16 cellular contexts compared by ENCODE assay signal in genomic region chr5:148780711-148781110, GRCh38. TPM values are rescaled to one million over a fixed set of nuclear protein-coding genes. Genes with fewer than 3 reads are reported as not detected.
DNase-seq lines count a peak whose midpoint lies in the region; ATAC-seq and TF ChIP-seq lines count a peak whose summit lies in the region.
"Had no signal": no experiment of that assay in that cellular context is flagged by ENCODE, and none has a peak within 500 bp of the region (broad histone marks: within the 10 kb centered on the region; RNA-seq: fewer than 3 reads in every experiment).

No MANE protein-coding gene starts in this region.

- no peak overlapping the region for H2BK5ac ChIP-seq in H9 (ENCODE audit: insufficient read length, low read length)

- H3K9me2 ChIP-seq in OCI-LY7 (ENCODE audit: insufficient read depth, low read length), result no peaks in the 10 kb centered on the region

- H3K9me3 Mint-ChIP-seq in H9 (no peaks in the 10 kb centered on the region), endothelial cell (ENCODE audit: unreplicated experiment) (no peaks in the 10 kb centered on the region)
- H3K9me3 Mint-ChIP-seq: CD4-positive, CD25-positive, alpha-beta regulatory T cell had no signal

- H3K4me2 ChIP-seq in H9 (ENCODE audit: insufficient read depth, insufficient read length, low read length), result no peak overlapping the region
- no peak overlapping the region for H3K4me2 ChIP-seq in OCI-LY7 (ENCODE audit: low read length)

- no peaks in the 10 kb centered on the region for H3K9me3 ChIP-seq in H9 (ENCODE audit: control insufficient read depth, low read depth, low read length)
- no peaks in the 10 kb centered on the region for H3K9me3 ChIP-seq in OCI-LY7 (ENCODE audit: low read length)
- H3K9me3 ChIP-seq: Caco-2 had no signal

- H3K4me1 ChIP-seq in H9 (ENCODE audit: insufficient read depth, low read length) (no peaks in the 10 kb centered on the region), OCI-LY7 (ENCODE audit: insufficient read depth, low read length, poor library complexity, severe bottlenecking) (no peaks in the 10 kb centered on the region)

- no peaks in the 10 kb centered on the region for H3K79me1 ChIP-seq in H9 (ENCODE audit: insufficient read depth, low read depth, low read length, poor library complexity, severe bottlenecking)

- H3K18ac ChIP-seq in H9 (ENCODE audit: insufficient read length, low read depth, low read length), result no peak overlapping the region

- H2BK120ac ChIP-seq in H9 (ENCODE audit: low read depth, low read length, poor library complexity, severe bottlenecking), result no peak overlapping the region

- intact Hi-C loops in OCI-LY7 (cut with micrococcal nuclease; ENCODE audit: unreplicated experiment), result no loop called here

- no CpG with 5 or more reads among the region's 5 CpGs for WGBS in H9 (ENCODE audit: extremely low coverage, insufficient read length, low lambda C conversion rate)

- CTCF ChIA-PET in OCI-LY7 (lab: Charles Lee; ENCODE audit: unreplicated experiment), result no interaction called here

- H3K4me1 Mint-ChIP-seq in H9, result no peaks in the 10 kb centered on the region
- H3K4me1 Mint-ChIP-seq in endothelial cell (ENCODE audit: unreplicated experiment), result peaks cover 3% of the 10 kb centered on the region
- H3K4me1 Mint-ChIP-seq: CD4-positive, CD25-positive, alpha-beta regulatory T cell had no signal

- H3K36me3 Mint-ChIP-seq in H9 (ENCODE audit: insufficient read depth in 1 of 3, low read depth in 3 of 3) (no peaks in the 10 kb centered on the region), endothelial cell (ENCODE audit: low read depth, unreplicated experiment) (no peaks in the 10 kb centered on the region)
- H3K36me3 Mint-ChIP-seq: CD4-positive, CD25-positive, alpha-beta regulatory T cell had no signal

- no peak overlapping the region for H3K4me3 ChIP-seq in OCI-LY7 (ENCODE audit: low read depth, low read length, poor library complexity, severe bottlenecking)

- H2AFZ ChIP-seq in H9 (ENCODE audit: low read length) (no peak overlapping the region), OCI-LY7 (ENCODE audit: low read length) (no peak overlapping the region)

- no peaks in the 10 kb centered on the region for H4K20me1 ChIP-seq in H9 (ENCODE audit: control insufficient read depth, insufficient read depth, insufficient read length)
- no peaks in the 10 kb centered on the region; the same call in 1 of the 2 replicates for H4K20me1 ChIP-seq in OCI-LY7 (ENCODE audit: insufficient read depth, low read length)

- H3K27me3 ChIP-seq in H9 (ENCODE audit: insufficient read depth, low read length), result no peaks in the 10 kb centered on the region

- no peaks in the 10 kb centered on the region for H3K36me3 ChIP-seq in OCI-LY7 (ENCODE audit: insufficient read depth, low read length)

- H3K4me3 Mint-ChIP-seq in H9 (no peak overlapping the region), endothelial cell (ENCODE audit: unreplicated experiment) (no peak overlapping the region)
- H3K4me3 Mint-ChIP-seq: CD4-positive, CD25-positive, alpha-beta regulatory T cell had no signal

- no peak overlapping the region for H3K56ac ChIP-seq in H9 (ENCODE audit: insufficient read length, low read depth, low read length)

- no peak overlapping the region for H3K23ac ChIP-seq in H9 (ENCODE audit: insufficient read length, low read depth, low read length)

- no peaks in the 10 kb centered on the region for H3K23me2 ChIP-seq in H9 (ENCODE audit: insufficient read length, low read depth, low read length, poor library complexity, severe bottlenecking)

- H3K27ac ChIP-seq in H9 (ENCODE audit: insufficient read length, low read depth, low read length) (no peak overlapping the region), OCI-LY7 (ENCODE audit: low read depth, low read length, poor library complexity, severe bottlenecking) (no peak overlapping the region)

- no peak overlapping the region for H3T11ph ChIP-seq in H9 (ENCODE audit: low read length)

- H3K27me3 Mint-ChIP-seq in H9 (ENCODE audit: low read depth) (no peaks in the 10 kb centered on the region; the same call in 1 of the 2 replicates), endothelial cell (ENCODE audit: unreplicated experiment) (peaks cover 2% of the 10 kb centered on the region)

- no peak overlapping the region for H3K14ac ChIP-seq in H9 (ENCODE audit: insufficient read depth, low read length)

- H2AK5ac ChIP-seq in H9 (ENCODE audit: insufficient read length, low read length), result no peak overlapping the region

- no peak for ATAC-seq in GM21526 (IDR thresholded peaks at IDR 0.05; ENCODE audit: low FRiP score, unreplicated experiment)
- ATAC-seq in HG03442 (IDR thresholded peaks at IDR 0.05; ENCODE audit: unreplicated experiment), result no peak

- no peaks in the 10 kb centered on the region for H3K79me2 ChIP-seq in H9 (ENCODE audit: insufficient read depth, low read length)
- H3K79me2 ChIP-seq in OCI-LY7 (ENCODE audit: insufficient read depth, low read depth, low read length), result no peaks in the 10 kb centered on the region

- no peak overlapping the region; a peak in 1 of 7 replicates for H3K27ac Mint-ChIP-seq in H9
- no peak overlapping the region for H3K27ac Mint-ChIP-seq in endothelial cell (ENCODE audit: unreplicated experiment)
- H3K27ac Mint-ChIP-seq: CD4-positive, CD25-positive, alpha-beta regulatory T cell had no signal

- H2BK15ac ChIP-seq in H9 (ENCODE audit: low read depth, low read length), result no peak overlapping the region

- H3K4ac ChIP-seq in H9 (ENCODE audit: low read depth, low read length), result no peak overlapping the region

- POLR2A ChIA-PET in OCI-LY7 (lab: Charles Lee), result interaction anchor here (0.6 to 1.8 kb wide), 3 partner anchors 9 to 212 kb away, joined by 3 to 6 read pairs (median 3); no protein-coding TSS in a partner anchor

- no peak overlapping the region for H2BK12ac ChIP-seq in H9 (ENCODE audit: insufficient read length, low read depth, low read length)

- DNase-seq in H9, result no peak
- DNase-seq in OCI-LY7 (ENCODE audit: low spot score), result peak; percentile 29
- no peak for DNase-seq in endothelial cell (ENCODE audit: low spot score)
- no peak for DNase-seq in ureter (ENCODE audit: low spot score)
- DNase-seq in NCI-H1694 treated with DMSO at 0.1 percent for 48 hours (lab: John Stamatoyannopoulos, UW), result no peak
- DNase-seq: CD4-positive, CD25-positive, alpha-beta regulatory T cell; GDM1; H7; NCI-H1417; NCI-H187; NCI-H446; NCI-H526 treated with DMSO at 0.1 percent for 48 hours; Right ventricle myocardium superior had no signal

- no peak overlapping the region for H2BK20ac ChIP-seq in H9 (ENCODE audit: low read depth, low read length, poor library complexity, severe bottlenecking)

- H3K9ac ChIP-seq in H9 (ENCODE audit: extremely low read depth, insufficient read length, low read length), result no peak overlapping the region

- H4K5ac ChIP-seq in H9 (ENCODE audit: insufficient read length, low read depth, low read length), result no peak overlapping the region

- peak; percentile 37; the same call in 2 of the 3 replicates for TF ChIP-seq CTCF in H9 (conservative IDR thresholded peaks at IDR 0.05)
- TF ChIP-seq CTCF in OCI-LY7 (conservative IDR thresholded peaks at IDR 0.05; ENCODE audit: low read length), result peak; percentile 43; the same call in 1 of the 2 replicates
- peak; percentile 27 for TF ChIP-seq CTCF in endothelial cell (IDR thresholded peaks at IDR 0.05; ENCODE audit: unreplicated experiment)

- no TSS peak for BruUV-seq in OCI-LY7 (replicated peaks; lab: Mats Ljungman, UMichigan)

- no peak overlapping the region for H4K91ac ChIP-seq in H9 (ENCODE audit: insufficient read length, low read depth, low read length)

- no peak overlapping the region for H4K8ac ChIP-seq in H9 (replicated peaks; ENCODE audit: insufficient read length, low read depth, low read length)

RNA-seq across cellular contexts. Expression of gene ADRB2, which starts 45.7 kb away (rescaled TPM):
- 0.26 TPM in 2 replicates for total RNA-seq in H9 (2021)
- 14.6 and 16.8 TPM in 2 replicates for total RNA-seq in OCI-LY7 (2014; rRNA removed; shearing (Covaris generic))
- 4.4 and 4.6 TPM in 2 replicates for total RNA-seq in OCI-LY7 (2022)
- 0.36 TPM for total RNA-seq in endothelial cell (ENCODE audit: unreplicated experiment)
- 5.7 TPM for total RNA-seq in ureter
- total RNA-seq: Caco-2 had no signal
